ENCODE assay signal across 11 cellular contexts in the genomic region with DNA sequence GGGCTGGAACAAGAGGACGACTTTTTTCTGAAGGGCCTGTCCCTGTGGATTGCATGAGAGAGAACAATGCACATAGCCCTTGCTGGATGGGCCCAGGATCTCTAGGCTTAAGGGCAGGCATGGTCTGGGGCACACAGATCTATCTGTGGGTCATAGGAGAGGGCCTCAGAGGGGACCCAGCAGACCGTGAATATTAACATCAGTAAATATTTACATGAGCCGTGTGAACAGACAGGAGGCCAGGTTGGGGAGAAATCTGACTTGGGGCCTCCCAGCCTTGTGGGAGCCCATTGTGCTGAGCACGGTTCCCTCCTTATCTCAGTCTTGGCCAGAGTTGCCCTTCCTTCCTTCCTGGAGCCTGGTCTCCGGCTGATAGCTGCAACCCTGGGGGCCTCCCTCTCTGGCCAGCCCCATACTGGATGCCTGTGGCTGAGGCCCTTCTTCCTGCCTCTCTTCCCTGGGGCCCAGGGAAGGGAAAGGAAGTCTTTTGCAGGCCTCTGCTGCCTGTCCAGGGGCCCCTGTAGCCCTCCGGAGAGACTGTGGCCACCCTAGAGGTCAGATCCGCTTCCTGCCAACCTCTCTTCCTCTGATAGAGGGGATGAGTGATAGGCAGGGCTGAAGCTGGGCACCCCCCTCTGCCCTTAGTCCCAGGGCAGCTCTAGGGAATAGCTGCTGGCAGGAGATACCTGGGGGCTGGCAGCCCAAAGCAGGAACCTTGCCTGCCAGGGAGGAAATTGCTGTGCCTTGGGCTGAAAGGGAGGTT. TPM values are rescaled to one million over a fixed set of nuclear protein-coding genes. Genes with fewer than 3 reads are reported as not detected.
DNase-seq lines count a peak whose midpoint lies in the region; ATAC-seq and TF ChIP-seq lines count a peak whose summit lies in the region.
"Had no signal": no experiment of that assay in that cellular context is flagged by ENCODE, and none has a peak within 500 bp of the region (broad histone marks: within the 10 kb centered on the region; RNA-seq: fewer than 3 reads in every experiment).

No MANE protein-coding gene starts in this region.

- peak overlapping the region in 3 of 4 donors; percentile 64 to 69 (median 66) for H3K27ac ChIP-seq in gastroesophageal sphincter
- no peak overlapping the region for H3K27ac ChIP-seq in neural progenitor cell

- H3K9me3 Mint-ChIP-seq in neural progenitor cell, result no peaks in the 10 kb centered on the region
- H3K9me3 Mint-ChIP-seq: activated naive CD8-positive, alpha-beta T cell treated with anti-CD3 and anti-CD28 coated beads for 36 hours had no signal

- 17 to 57% methylated on average over 1 to 3 of the region's 7 CpGs for WGBS in gastroesophageal sphincter (ENCODE audit: low coverage in 1 of 2), 2 donors

- peaks cover 0 to 82% of the 10 kb centered on the region in 2 donors for H3K36me3 ChIP-seq in gastroesophageal sphincter
- H3K36me3 ChIP-seq in neural progenitor cell, result peaks cover 5% of the 10 kb centered on the region

- H3K79me2 ChIP-seq in neural progenitor cell (ENCODE audit: low read depth), result no peaks in the 10 kb centered on the region

- H3K4me1 ChIP-seq in gastroesophageal sphincter, result peaks cover 0 to 94% (median 40%) of the 10 kb centered on the region in 3 donors
- peaks cover 3% of the 10 kb centered on the region for H3K4me1 ChIP-seq in neural progenitor cell

- TF ChIP-seq POLR2A in gastroesophageal sphincter (IDR thresholded peaks at IDR 0.05), result no peak

- DNase-seq in CMK (ENCODE audit: low read depth), result peak; percentile 99
- peak; percentile 78 for DNase-seq in SKM-1 treated with dmso at 0.1 percent for 144 hours (lab: John Stamatoyannopoulos, UW; ENCODE audit: unreplicated experiment)
- DNase-seq in neural progenitor cell (ENCODE audit: low spot score), result no peak
- no peak for DNase-seq in activated CD8-positive, alpha-beta memory T cell treated with anti-CD3 and anti-CD28 coated beads, Interleukin-2, amount 50 U/mL, for 4 hours
- DNase-seq in H4 (ENCODE audit: low spot score), result no peak
- DNase-seq: activated CD4-positive, alpha-beta T cell treated with anti-CD3 and anti-CD28 coated beads for 36 hours; activated naive CD8-positive, alpha-beta T cell treated with anti-CD3 and anti-CD28 coated beads for 36 hours; NCI-H146 had no signal

- H3K4me3 ChIP-seq in gastroesophageal sphincter, result no peak overlapping the region
- no peak overlapping the region for H3K4me3 ChIP-seq in neural progenitor cell

- H3K27me3 ChIP-seq in gastroesophageal sphincter (no peaks in the 10 kb centered on the region), neural progenitor cell (no peaks in the 10 kb centered on the region)

- peaks cover 23% of the 10 kb centered on the region for H3K36me3 Mint-ChIP-seq in neural progenitor cell

- H2AFZ ChIP-seq in neural progenitor cell (replicated peaks), result no peak overlapping the region

- no peak overlapping the region for H3K9ac ChIP-seq in neural progenitor cell

- H3K4me1 Mint-ChIP-seq in neural progenitor cell, result no peaks in the 10 kb centered on the region

- H3K4me2 ChIP-seq in neural progenitor cell, result no peak overlapping the region

- peak overlapping the region; percentile 22 for H3K27ac Mint-ChIP-seq in neural progenitor cell
- H3K27ac Mint-ChIP-seq: activated CD4-positive, alpha-beta T cell treated with anti-CD3 and anti-CD28 coated beads for 36 hours; activated naive CD8-positive, alpha-beta T cell treated with anti-CD3 and anti-CD28 coated beads for 36 hours had no signal

- H3F3A ChIP-seq in neural progenitor cell (ENCODE audit: low read depth), result peaks cover 10% of the 10 kb centered on the region

- peaks cover 8% of the 10 kb centered on the region for H3K27me3 Mint-ChIP-seq in neural progenitor cell (ENCODE audit: insufficient read depth, low read depth)
- H3K27me3 Mint-ChIP-seq: activated CD4-positive, alpha-beta T cell treated with anti-CD3 and anti-CD28 coated beads for 36 hours; activated naive CD8-positive, alpha-beta T cell treated with anti-CD3 and anti-CD28 coated beads for 36 hours had no signal

- no peaks in the 10 kb centered on the region for H4K20me1 ChIP-seq in neural progenitor cell (ENCODE audit: low read depth)

- no peak for TF ChIP-seq CTCF in gastroesophageal sphincter (IDR thresholded peaks at IDR 0.05)
- TF ChIP-seq CTCF in neural progenitor cell (IDR thresholded peaks at IDR 0.05), result no peak

- ATAC-seq in gastroesophageal sphincter, result no peak
- no peak for ATAC-seq in HG02981 (IDR thresholded peaks at IDR 0.05; ENCODE audit: unreplicated experiment)
- ATAC-seq in GM18520 (IDR thresholded peaks at IDR 0.05; ENCODE audit: unreplicated experiment), result no peak
- ATAC-seq: activated CD4-positive, alpha-beta T cell treated with anti-CD3 and anti-CD28 coated beads for 36 hours had no signal

- no peaks in the 10 kb centered on the region for H3K9me3 ChIP-seq in gastroesophageal sphincter
- no peaks in the 10 kb centered on the region for H3K9me3 ChIP-seq in neural progenitor cell (ENCODE audit: low read depth)

- no peak for TF ChIP-seq EP300 in gastroesophageal sphincter (IDR thresholded peaks at IDR 0.05)

- H3K4me3 Mint-ChIP-seq in neural progenitor cell, result no peak overlapping the region
- H3K4me3 Mint-ChIP-seq: activated CD4-positive, alpha-beta T cell treated with anti-CD3 and anti-CD28 coated beads for 36 hours; activated naive CD8-positive, alpha-beta T cell treated with anti-CD3 and anti-CD28 coated beads for 36 hours had no signal

RNA-seq across cellular contexts. Expression of gene TRIM8, which starts 44.5 kb away (rescaled TPM):
- total RNA-seq in gastroesophageal sphincter (100 to 1,000 TPM in 3 of 4 donors, 10 to 100 TPM in 1; 96.7 to 171 (median 131) TPM), neural progenitor cell (ENCODE audit: low replicate concordance) (31.4 and 33.8 TPM in 2 replicates)
- 15.8 and 18.5 TPM in 2 replicates for total RNA-seq in H4 (2014; rRNA removed; shearing (Covaris generic))

Comparison
In these comparisons a context has a peak if more than half of its experiments do, and no peak if none do; other contexts are left out.
1. DNase-seq: peak in CMK (single experiment) and SKM-1 treated with dmso at 0.1 percent for 144 hours (single experiment); none in neural progenitor cell (single experiment), activated CD8-positive, alpha-beta memory T cell treated with anti-CD3 and anti-CD28 coated beads, Interleukin-2, amount 50 U/mL, for 4 hours (single experiment) and H4 (single experiment).